ENCODE assay signal across 5 cellular contexts in genomic region chr2:15915546-15915945, GRCh38. TPM values are rescaled to one million over a fixed set of nuclear protein-coding genes. Genes with fewer than 3 reads are reported as not detected.
"Had no signal": no experiment of that assay in that cellular context is flagged by ENCODE, and none has a peak within 500 bp of the region (broad histone marks: within the 10 kb centered on the region; RNA-seq: fewer than 3 reads in every experiment).

No MANE protein-coding gene starts in this region.

RNA-seq across cellular contexts. Expression of gene MYCN, which starts 24.8 kb away (rescaled TPM):
- total RNA-seq: HepG2, HT-29, IMR-90, OCI-LY7, PC-3 had no signal
- polyA plus RNA-seq: HepG2, IMR-90 had no signal
